9 cellular contexts compared by ENCODE assay signal in the genomic region with DNA sequence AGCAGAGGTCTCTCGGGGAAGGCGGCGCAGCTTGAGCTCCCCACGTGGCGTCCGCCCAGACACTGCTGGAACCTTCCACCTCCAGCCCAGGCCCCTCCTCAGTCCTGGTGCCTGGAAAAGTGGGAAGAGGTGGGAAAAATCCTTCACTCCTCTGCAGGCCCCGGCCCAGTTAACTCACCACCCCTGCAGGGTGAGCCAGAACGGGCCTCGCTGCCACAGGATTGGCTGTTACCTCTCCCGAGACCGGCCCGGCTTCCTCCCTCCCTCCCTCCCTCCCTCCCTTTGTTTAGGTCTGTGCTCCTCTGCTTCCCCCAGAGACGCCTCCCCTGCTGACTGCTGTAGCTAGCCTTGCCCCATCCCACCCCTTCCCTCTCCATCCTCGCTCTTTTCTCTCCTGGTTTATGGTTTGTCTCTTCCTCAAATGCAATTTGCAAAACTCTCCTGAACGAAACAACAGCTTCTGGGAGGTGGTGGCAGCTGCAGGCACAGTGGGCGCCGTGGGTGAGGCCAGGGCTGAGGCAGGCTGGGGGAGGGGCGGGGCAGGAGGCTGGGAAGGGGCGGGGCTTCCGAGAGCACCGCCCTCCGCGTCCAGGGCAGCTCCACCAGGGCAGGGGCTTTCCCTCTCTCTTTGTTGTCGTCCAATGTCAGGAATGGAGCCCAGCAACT. TPM values are rescaled to one million over a fixed set of nuclear protein-coding genes. Genes with fewer than 3 reads are reported as not detected.
DNase-seq lines count a peak whose midpoint lies in the region; ATAC-seq and TF ChIP-seq lines count a peak whose summit lies in the region.
"Had no signal": no experiment of that assay in that cellular context is flagged by ENCODE, and none has a peak within 500 bp of the region (broad histone marks: within the 10 kb centered on the region; RNA-seq: fewer than 3 reads in every experiment).

No MANE protein-coding gene starts in this region.

- peak; percentile 62 for DNase-seq in SK-N-SH
- DNase-seq in NCI-H2196 treated with DMSO at 0.1 percent for 48 hours (lab: John Stamatoyannopoulos, UW; ENCODE audit: unreplicated experiment) = peak; percentile 92
- DNase-seq in MCF 10A (ENCODE audit: unreplicated experiment) = peak; percentile 66
- DNase-seq in left kidney (ENCODE audit: low read depth, low spot score) = peak; percentile 82
- no peak for DNase-seq in NCI-H226
- DNase-seq in effector CD8-positive, alpha-beta T cell (lab: John Stamatoyannopoulos, UW) = no peak

- no TSS peak for BruUV-seq in MCF 10A (replicated peaks; lab: Mats Ljungman, UMichigan)

- H3K9ac ChIP-seq in SK-N-SH (no peak overlapping the region), subcutaneous abdominal adipose tissue (ENCODE audit: low read length in 5 of 5) (no peak overlapping the region)

- no peak overlapping the region for H3K4me3 ChIP-seq in SK-N-SH (ENCODE audit: low read depth in 2 of 2, low read length in 1 of 2)
- peak overlapping the region in 4 of 5 donors; percentile 4 to 34 (median 33) for H3K4me3 ChIP-seq in subcutaneous abdominal adipose tissue (ENCODE audit: low read depth in 1 of 5, low read length in 5 of 5)

- POLR2A ChIA-PET in SK-N-SH (lab: Yijun Ruan, JAX) = no interaction called here
- POLR2A ChIA-PET in MCF 10A (lab: Yijun Ruan, JAX) = interaction anchor here (0.7 kb wide), 1 partner anchor 137 kb away, joined by 3 read pairs; no protein-coding TSS in a partner anchor

- H3K27ac ChIP-seq in SK-N-SH (ENCODE audit: low read depth in 2 of 2, low read length in 1 of 2) (no peak overlapping the region), subcutaneous abdominal adipose tissue (ENCODE audit: low read depth, low read length) (no peak overlapping the region)

- no peaks in the 10 kb centered on the region for H3K9me3 Mint-ChIP-seq in MCF 10A (ENCODE audit: unreplicated experiment)

- H3K79me2 ChIP-seq in SK-N-SH (ENCODE audit: insufficient read depth) = no peaks in the 10 kb centered on the region

- no peak for ATAC-seq in SK-N-SH treated with all-trans-retinoic acid at 6 μM for 48 hours
- ATAC-seq: T-helper 17 cell had no signal

- no peak overlapping the region for H2AFZ ChIP-seq in SK-N-SH (ENCODE audit: low read depth)

- no peaks in the 10 kb centered on the region for H3K9me2 ChIP-seq in SK-N-SH

- intact Hi-C loops in MCF 10A (cut with micrococcal nuclease) = no loop called here

- TF ChIP-seq EP300 in SK-N-SH (IDR thresholded peaks at IDR 0.05; ENCODE audit: borderline replicate concordance in 1 of 2, low read depth in 1 of 2, low read length in 1 of 2) = no peak

- no peaks in the 10 kb centered on the region for H3K36me3 ChIP-seq in SK-N-SH (replicated peaks in 1 of 2; ENCODE audit: control insufficient read depth in 1 of 2, insufficient read depth in 2 of 2, low read length in 1 of 2)
- H3K36me3 ChIP-seq in subcutaneous abdominal adipose tissue (ENCODE audit: control insufficient read depth in 5 of 5, insufficient read depth in 5 of 5, low read length in 5 of 5) = no peaks in the 10 kb centered on the region

- no peak overlapping the region for H3K27ac Mint-ChIP-seq in MCF 10A (ENCODE audit: low read depth, unreplicated experiment)
- H3K27ac Mint-ChIP-seq: T-helper 17 cell had no signal

- H3K27me3 ChIP-seq in SK-N-SH (ENCODE audit: insufficient read depth) (no peaks in the 10 kb centered on the region; the same call in 1 of the 2 replicates), subcutaneous abdominal adipose tissue (ENCODE audit: control insufficient read depth in 5 of 5, insufficient read depth in 4 of 5, low read length in 5 of 5) (peaks cover 0 to 8% (median 6%) of the 10 kb centered on the region in 5 donors)

- TF ChIP-seq RAD21 in SK-N-SH (IDR thresholded peaks at IDR 0.05; ENCODE audit: low read length) = no peak

- H3K36me3 Mint-ChIP-seq in MCF 10A (ENCODE audit: insufficient read depth, unreplicated experiment) = no peaks in the 10 kb centered on the region

- no peak overlapping the region for H3K4me2 ChIP-seq in SK-N-SH

- no peaks in the 10 kb centered on the region for H3F3A ChIP-seq in SK-N-SH (replicated peaks; ENCODE audit: insufficient read depth)

- TF ChIP-seq CTCF in SK-N-SH (IDR thresholded peaks at IDR 0.05) (no peak), MCF 10A (IDR thresholded peaks at IDR 0.05; ENCODE audit: unreplicated experiment) (no peak)

- H3K4me1 ChIP-seq in SK-N-SH (ENCODE audit: control insufficient read depth in 1 of 2, insufficient read depth in 2 of 2, low read depth in 1 of 2, low read length in 1 of 2) (peaks cover 0 to 20% of the 10 kb centered on the region in 2 experiments; a peak in 1 of 4 replicates), subcutaneous abdominal adipose tissue (ENCODE audit: control insufficient read depth in 5 of 5, insufficient read depth in 5 of 5, low read length in 5 of 5) (peaks cover 2 to 7% (median 5%) of the 10 kb centered on the region in 5 donors)

- H4K20me1 ChIP-seq in SK-N-SH (ENCODE audit: insufficient read depth) = no peaks in the 10 kb centered on the region

- no peaks in the 10 kb centered on the region for H3K9me3 ChIP-seq in SK-N-SH
- H3K9me3 ChIP-seq in subcutaneous abdominal adipose tissue (ENCODE audit: control insufficient read depth in 5 of 5, low read length in 5 of 5) = no peaks in the 10 kb centered on the region

- H3K4me1 Mint-ChIP-seq in MCF 10A (ENCODE audit: insufficient read depth, unreplicated experiment) = no peaks in the 10 kb centered on the region

- H3K4me3 Mint-ChIP-seq in MCF 10A (ENCODE audit: unreplicated experiment) = no peak overlapping the region
- H3K4me3 Mint-ChIP-seq: T-helper 17 cell had no signal

- H3K27me3 Mint-ChIP-seq in MCF 10A (ENCODE audit: insufficient read depth, unreplicated experiment) = peaks cover 21% of the 10 kb centered on the region

- WGBS in SK-N-SH (ENCODE audit: low lambda C conversion rate) = 75% methylated on average over 23 of the region's 24 CpGs

- CTCF ChIA-PET in SK-N-SH (lab: Yijun Ruan, JAX) = interaction anchor here (0.6 to 2.0 kb wide), 4 partner anchors 9 to 226 kb away, joined by 3 to 8 read pairs (median 5); no protein-coding TSS in a partner anchor
- CTCF ChIA-PET in MCF 10A (lab: Yijun Ruan, JAX) = interaction anchor here (0.6 to 0.7 kb wide), 2 partner anchors 110 to 170 kb away, joined by 3 read pairs; no protein-coding TSS in a partner anchor

TF ChIP-seq in SK-N-SH, 30 proteins besides CTCF, POLR2A, EP300 and RAD21:
- TF ChIP-seq TAF1 (IDR thresholded peaks at IDR 0.05; ENCODE audit: borderline replicate concordance, low read depth, low read length) = no peak
- no peak for TF ChIP-seq TCF12 (IDR thresholded peaks at IDR 0.05)

TF ChIP-seq in SK-N-SH treated with all-trans-retinoic acid at 6 μM for 48 hours, 23 proteins besides CTCF, POLR2A, EP300 and RAD21 (continues in another document):
- TF ChIP-seq, protein P1, sequence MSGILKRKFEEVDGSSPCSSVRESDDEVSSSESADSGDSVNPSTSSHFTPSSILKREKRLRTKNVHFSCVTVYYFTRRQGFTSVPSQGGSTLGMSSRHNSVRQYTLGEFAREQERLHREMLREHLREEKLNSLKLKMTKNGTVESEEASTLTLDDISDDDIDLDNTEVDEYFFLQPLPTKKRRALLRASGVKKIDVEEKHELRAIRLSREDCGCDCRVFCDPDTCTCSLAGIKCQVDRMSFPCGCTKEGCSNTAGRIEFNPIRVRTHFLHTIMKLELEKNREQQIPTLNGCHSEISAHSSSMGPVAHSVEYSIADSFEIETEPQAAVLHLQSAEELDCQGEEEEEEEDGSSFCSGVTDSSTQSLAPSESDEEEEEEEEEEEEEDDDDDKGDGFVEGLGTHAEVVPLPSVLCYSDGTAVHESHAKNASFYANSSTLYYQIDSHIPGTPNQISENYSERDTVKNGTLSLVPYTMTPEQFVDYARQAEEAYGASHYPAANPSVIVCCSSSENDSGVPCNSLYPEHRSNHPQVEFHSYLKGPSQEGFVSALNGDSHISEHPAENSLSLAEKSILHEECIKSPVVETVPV (CRISPR knock-in tag; IDR thresholded peaks at IDR 0.05) = no peak
- TF ChIP-seq BACH2 (CRISPR knock-in tag; IDR thresholded peaks at IDR 0.05; ENCODE audit: borderline replicate concordance) (no peak), ZFP30 (CRISPR knock-in tag; IDR thresholded peaks at IDR 0.05) (no peak), ZNF565 (CRISPR knock-in tag; conservative IDR thresholded peaks at IDR 0.05; ENCODE audit: low read depth) (no peak)
- TF ChIP-seq, protein P2, sequence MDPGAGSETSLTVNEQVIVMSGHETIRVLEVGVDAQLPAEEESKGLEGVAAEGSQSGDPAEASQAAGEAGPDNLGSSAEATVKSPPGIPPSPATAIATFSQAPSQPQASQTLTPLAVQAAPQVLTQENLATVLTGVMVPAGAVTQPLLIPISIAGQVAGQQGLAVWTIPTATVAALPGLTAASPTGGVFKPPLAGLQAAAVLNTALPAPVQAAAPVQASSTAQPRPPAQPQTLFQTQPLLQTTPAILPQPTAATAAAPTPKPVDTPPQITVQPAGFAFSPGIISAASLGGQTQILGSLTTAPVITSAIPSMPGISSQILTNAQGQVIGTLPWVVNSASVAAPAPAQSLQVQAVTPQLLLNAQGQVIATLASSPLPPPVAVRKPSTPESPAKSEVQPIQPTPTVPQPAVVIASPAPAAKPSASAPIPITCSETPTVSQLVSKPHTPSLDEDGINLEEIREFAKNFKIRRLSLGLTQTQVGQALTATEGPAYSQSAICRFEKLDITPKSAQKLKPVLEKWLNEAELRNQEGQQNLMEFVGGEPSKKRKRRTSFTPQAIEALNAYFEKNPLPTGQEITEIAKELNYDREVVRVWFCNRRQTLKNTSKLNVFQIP (CRISPR knock-in tag; IDR thresholded peaks at IDR 0.05; ENCODE audit: borderline replicate concordance, low read depth) = no peak

RNA-seq across cellular contexts. Expression of a gene that starts 6.5 kb away (rescaled TPM):
- polyA plus RNA-seq in SK-N-SH (2012; rRNA removed) = not detected in 2 replicates
- polyA plus RNA-seq in SK-N-SH (2012; cell fraction: cytosol; rRNA removed) = not detected in 2 replicates
- not detected in 2 replicates for polyA plus RNA-seq in SK-N-SH (2012; cell fraction: nucleus; rRNA removed)
- not detected in 2 replicates for total RNA-seq in MCF 10A (2022)
- total RNA-seq: T-helper 17 cell had no signal

RNA-seq across cellular contexts. Expression of a gene that starts 39.8 kb away (rescaled TPM):
- polyA plus RNA-seq in SK-N-SH (2012; rRNA removed) = 0.39 and 0.41 TPM in 2 replicates
- polyA plus RNA-seq in SK-N-SH (2012; cell fraction: cytosol; rRNA removed) = 0.17 and 0.18 TPM in 2 replicates
- polyA plus RNA-seq in SK-N-SH (2012; cell fraction: nucleus; rRNA removed) = 0.67 and 0.83 TPM in 2 replicates
- total RNA-seq in MCF 10A (2022) = not detected in 2 replicates
- total RNA-seq: T-helper 17 cell had no signal

Comparison
In these comparisons a context has a peak if more than half of its experiments do, and no peak if none do; other contexts are left out.
1. DNase-seq: peak in SK-N-SH (single experiment), NCI-H2196 treated with DMSO at 0.1 percent for 48 hours (single experiment), MCF 10A (single experiment) and left kidney (single experiment); none in NCI-H226 (single experiment) and effector CD8-positive, alpha-beta T cell (single experiment).
2. H3K4me3 ChIP-seq: peak in subcutaneous abdominal adipose tissue (4 of 5); none in SK-N-SH (0 of 2).